8 cellular contexts compared by ENCODE assay signal in the genomic region with DNA sequence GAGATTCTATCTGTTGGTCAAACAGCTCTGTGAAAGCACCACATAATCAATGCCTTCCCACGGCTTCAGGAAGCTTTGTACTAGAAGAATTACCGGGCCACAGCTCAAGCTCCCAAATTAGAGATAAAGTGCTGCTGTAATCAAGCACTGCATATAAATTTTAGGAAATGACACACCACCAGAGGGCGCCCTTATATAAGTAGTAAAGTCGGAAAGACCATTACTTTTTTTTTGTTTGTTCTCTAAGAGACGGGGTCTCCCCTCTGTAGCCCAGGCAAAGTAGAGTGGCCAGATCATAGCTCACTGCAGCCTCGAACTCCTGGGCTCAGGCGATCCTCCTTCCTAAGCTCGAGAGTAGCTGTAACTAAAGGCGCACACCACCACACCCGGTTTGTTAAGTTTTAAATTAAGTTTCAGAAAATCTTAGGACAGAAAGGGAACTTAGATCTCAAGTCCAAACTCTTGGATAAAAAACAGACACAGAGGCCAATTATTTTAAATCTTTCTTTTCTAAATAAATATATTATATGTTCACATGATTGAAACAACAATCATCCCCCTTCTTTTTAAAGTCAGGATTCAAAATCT. TPM values are rescaled to one million over a fixed set of nuclear protein-coding genes. Genes with fewer than 3 reads are reported as not detected.
DNase-seq lines count a peak whose midpoint lies in the region; ATAC-seq and TF ChIP-seq lines count a peak whose summit lies in the region.

No MANE protein-coding gene starts in this region.

- ATAC-seq in GM18511 (IDR thresholded peaks at IDR 0.05; ENCODE audit: unreplicated experiment): peak; percentile 67

- peak; percentile 85 for TF ChIP-seq CTCF in 22Rv1 (IDR thresholded peaks at IDR 0.05)
- TF ChIP-seq CTCF in foreskin fibroblast (IDR thresholded peaks at IDR 0.05; ENCODE audit: low read depth, low read length): peak; percentile 61

- no peak overlapping the region for H3K27ac ChIP-seq in 22Rv1

- H3K4me3 ChIP-seq in foreskin fibroblast (ENCODE audit: low read depth in 1 of 2, low read length in 2 of 2): peak overlapping the region; percentile 26 to 37

- DNase-seq in MV-4-11 (lab: John Stamatoyannopoulos, UW) (peak; percentile 71), SHP77 (lab: John Stamatoyannopoulos, UW) (peak; percentile 69 to 78), foreskin fibroblast (peak; percentile 60 to 88), occipital lobe (lab: John Stamatoyannopoulos, UW) (peak; percentile 25), superior temporal gyrus (ENCODE audit: extremely low spot score) (peak; percentile 95)
- DNase-seq in activated effector memory CD4-positive, alpha-beta T cell treated with Interleukin-2 at 50 U/mL for 16 hours: peak; percentile 31

RNA-seq across cellular contexts. Expression of gene PRCP, which starts 32.6 kb away (rescaled TPM):
- 29.8 TPM for total RNA-seq in occipital lobe

RNA-seq across cellular contexts. Expression of gene DDIAS, which starts 33.9 kb away (rescaled TPM):
- 2.2 TPM for total RNA-seq in occipital lobe

Comparison
In these comparisons a context has a peak if more than half of its experiments do, and no peak if none do; other contexts are left out.
1. DNase-seq: peak in every context shown above with its lines; median percentile 95 in superior temporal gyrus; 74 in foreskin fibroblast; 74 in SHP77; 71 in MV-4-11; 31 in activated effector memory CD4-positive, alpha-beta T cell treated with Interleukin-2 at 50 U/mL for 16 hours; 25 in occipital lobe.